15 cellular contexts compared by ENCODE assay signal in the genomic region with DNA sequence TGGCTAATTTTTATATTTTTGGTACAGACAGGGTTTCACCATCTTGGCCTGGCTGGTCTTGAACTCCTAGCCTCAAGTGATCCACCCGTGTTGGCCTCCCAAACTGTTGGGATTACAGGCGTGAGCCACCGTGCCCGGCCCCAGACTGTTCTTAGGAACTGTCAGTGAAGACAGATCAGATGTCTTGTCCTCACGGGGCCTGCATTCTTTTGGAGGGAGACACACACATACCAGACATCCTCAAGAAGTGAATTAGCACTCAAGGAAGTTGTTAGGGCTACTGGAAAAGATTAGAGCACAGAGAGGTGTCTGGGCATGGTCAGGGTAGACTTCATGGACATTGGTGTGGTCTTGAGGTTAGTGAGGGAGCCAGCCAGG. TPM values are rescaled to one million over a fixed set of nuclear protein-coding genes. Genes with fewer than 3 reads are reported as not detected.
A peak's percentile ranks its signal among the peaks of the same experiment; 100 is the strongest.
DNase-seq lines count a peak whose midpoint lies in the region; ATAC-seq, FAIRE-seq and TF ChIP-seq lines count a peak whose summit lies in the region.
"Had no signal": no experiment of that assay in that cellular context is flagged by ENCODE, and none has a peak within 500 bp of the region (broad histone marks: within the 10 kb centered on the region; RNA-seq: fewer than 3 reads in every experiment).

No MANE protein-coding gene starts in this region.

- no peak for FAIRE-seq in kidney (lab: Jason Lieb, UNC)
- FAIRE-seq: TTC549 had no signal

- no peak overlapping the region for H2AFZ ChIP-seq in PC-3 (ENCODE audit: low read length)

- no peak for TF ChIP-seq POLR2A in adrenal gland (IDR thresholded peaks at IDR 0.05)
- no peak for TF ChIP-seq POLR2A in suprapubic skin (IDR thresholded peaks at IDR 0.05)

- peaks cover 60% of the 10 kb centered on the region for H3K4me1 Mint-ChIP-seq in HFFc6 (ENCODE audit: low read depth)

- H3K27me3 ChIP-seq in adrenal gland (no peaks in the 10 kb centered on the region), suprapubic skin (no peaks in the 10 kb centered on the region), PC-3 (ENCODE audit: low read length) (no peaks in the 10 kb centered on the region)

- H3K36me3 ChIP-seq in adrenal gland (replicated peaks in 1 of 2) (no peaks in the 10 kb centered on the region), kidney (ENCODE audit: control insufficient read depth in 1 of 2, insufficient read depth in 2 of 2, low read length in 2 of 2) (no peaks in the 10 kb centered on the region), suprapubic skin (no peaks in the 10 kb centered on the region), PC-3 (ENCODE audit: low read depth, low read length) (no peaks in the 10 kb centered on the region)

- no peaks in the 10 kb centered on the region for H4K20me1 ChIP-seq in PC-3 (ENCODE audit: low read length)

- ATAC-seq in PC-3 = no peak

- no TSS peak for BruUV-seq in PC-3 (replicated peaks; lab: Mats Ljungman, UMichigan)

- intact Hi-C loops in adrenal gland (cut with DNase I) (loop anchor here in 1 of 2 donors (10.0 kb wide), 1 partner anchor 86 kb away; no protein-coding TSS in a partner anchor), kidney (cut with DNase I) (no loop called here), PC-3 (cut with micrococcal nuclease) (no loop called here)

- peak overlapping the region; percentile 28; the same call in 1 of the 2 replicates for H3K4me3 Mint-ChIP-seq in HFFc6
- H3K4me3 Mint-ChIP-seq: activated naive CD4-positive, alpha-beta T cell treated with anti-CD3 and anti-CD28 coated beads, Interleukin-2, amount 10 ng/mL, durations not matched to agents 7 days and 5 days; IgD-negative memory B cell had no signal

- no peak for TF ChIP-seq EP300 in suprapubic skin (IDR thresholded peaks at IDR 0.05)

- no peaks in the 10 kb centered on the region for H3F3A ChIP-seq in PC-3 (ENCODE audit: low read length, unreplicated experiment)

- POLR2A ChIA-PET in PC-3 (lab: Charles Lee; ENCODE audit: unreplicated experiment) = no interaction called here

- H3K79me2 ChIP-seq in PC-3 (ENCODE audit: low read length) = no peaks in the 10 kb centered on the region

- H3K27ac Mint-ChIP-seq in HFFc6 = peak overlapping the region; percentile 97
- H3K27ac Mint-ChIP-seq: activated naive CD4-positive, alpha-beta T cell treated with anti-CD3 and anti-CD28 coated beads, Interleukin-2, amount 10 ng/mL, durations not matched to agents 7 days and 5 days; IgD-negative memory B cell had no signal

- no peak overlapping the region for H3K9ac ChIP-seq in kidney (ENCODE audit: low read length in 2 of 2)
- H3K9ac ChIP-seq in PC-3 (ENCODE audit: low read length) = no peak overlapping the region

- peak overlapping the region in 4 of 5 donors; percentile 58 to 92 (median 89) for H3K27ac ChIP-seq in adrenal gland
- peak overlapping the region in 1 of 2 donors; percentile 92 for H3K27ac ChIP-seq in kidney (ENCODE audit: low read depth in 2 of 2, low read length in 2 of 2)
- peak overlapping the region; percentile 78 for H3K27ac ChIP-seq in suprapubic skin
- no peak overlapping the region; the same call in 1 of the 2 replicates for H3K27ac ChIP-seq in PC-3 (ENCODE audit: low read length)
- no peak overlapping the region for H3K27ac ChIP-seq in substantia nigra (ENCODE audit: low read depth, low read length, poor library complexity, severe bottlenecking)

- H3K36me3 Mint-ChIP-seq in HFFc6 (ENCODE audit: low read depth) = no peaks in the 10 kb centered on the region
- H3K36me3 Mint-ChIP-seq: activated naive CD4-positive, alpha-beta T cell treated with anti-CD3 and anti-CD28 coated beads, Interleukin-2, amount 10 ng/mL, durations not matched to agents 7 days and 5 days had no signal

- no peaks in the 10 kb centered on the region for H3K9me3 Mint-ChIP-seq in HFFc6
- H3K9me3 Mint-ChIP-seq: activated naive CD4-positive, alpha-beta T cell treated with anti-CD3 and anti-CD28 coated beads, Interleukin-2, amount 10 ng/mL, durations not matched to agents 7 days and 5 days; IgD-negative memory B cell had no signal

- H3K9me2 ChIP-seq in PC-3 (replicated peaks; ENCODE audit: low read length) = no peaks in the 10 kb centered on the region

- CTCF ChIA-PET in PC-3 (lab: Charles Lee) = interaction anchor here (1.4 kb wide), 1 partner anchor 10 kb away, joined by 16 read pairs; the partner anchor contains the start of gene LPIN3

- H3K27me3 Mint-ChIP-seq in HFFc6 (ENCODE audit: insufficient read depth) = peaks cover 3% of the 10 kb centered on the region; the same call in 1 of the 2 replicates

- no peak overlapping the region for H3K4me3 ChIP-seq in adrenal gland
- no peak overlapping the region for H3K4me3 ChIP-seq in kidney (ENCODE audit: low read length in 2 of 2)
- no peak overlapping the region for H3K4me3 ChIP-seq in suprapubic skin
- H3K4me3 ChIP-seq in PC-3 (ENCODE audit: low read length) = no peak overlapping the region

- no peak overlapping the region for H3K4me2 ChIP-seq in PC-3 (ENCODE audit: low read length)

- TF ChIP-seq CTCF in HFFc6 (IDR thresholded peaks at IDR 0.05) (no peak), adrenal gland (IDR thresholded peaks at IDR 0.05) (no peak), kidney (IDR thresholded peaks at IDR 0.05; ENCODE audit: borderline replicate concordance, extremely low read depth, insufficient read depth) (no peak), suprapubic skin (IDR thresholded peaks at IDR 0.05) (no peak), PC-3 (conservative IDR thresholded peaks at IDR 0.05; ENCODE audit: low read depth, low read length) (no peak)

- 79 to 91% (median 88%) methylated on average over 5 of the region's 5 CpGs for WGBS in adrenal gland, 4 donors
- WGBS in suprapubic skin = 88% methylated on average over 5 of the region's 5 CpGs

- peak; percentile 34 for DNase-seq in HFFc6
- DNase-seq in adrenal gland = peak in 3 of 7 donors; percentile 16 to 54 (median 17)
- peak; percentile 67 for DNase-seq in kidney
- peak in 1 of 2 donors; percentile 45 for DNase-seq in suprapubic skin (ENCODE audit: low spot score in 2 of 2)
- no peak for DNase-seq in NCI-H524 (lab: John Stamatoyannopoulos, UW)
- DNase-seq in PC-3 = no peak
- DNase-seq in substantia nigra (lab: John Stamatoyannopoulos, UW) = no peak
- DNase-seq in hippocampal formation (lab: John Stamatoyannopoulos, UW) = no peak
- DNase-seq: activated naive CD4-positive, alpha-beta T cell treated with anti-CD3 and anti-CD28 coated beads, Interleukin-2, amount 10 ng/mL, durations not matched to agents 7 days and 5 days; COR-L47; NCI-H146; NCI-H526 treated with DMSO at 0.1 percent for 48 hours had no signal

- H3K9me3 ChIP-seq in adrenal gland (replicated peaks in 1 of 3) (no peaks in the 10 kb centered on the region), kidney (ENCODE audit: control insufficient read depth in 1 of 2, low read length in 2 of 2) (no peaks in the 10 kb centered on the region), suprapubic skin (no peaks in the 10 kb centered on the region), PC-3 (ENCODE audit: low read length) (no peaks in the 10 kb centered on the region)

- H3K4me1 ChIP-seq in adrenal gland (replicated peaks in 1 of 2) = peaks cover 14 to 18% of the 10 kb centered on the region in 2 donors
- H3K4me1 ChIP-seq in kidney (ENCODE audit: control insufficient read depth in 1 of 2, insufficient read depth in 1 of 2, low read depth in 1 of 2, low read length in 2 of 2) = peaks cover 14 to 24% of the 10 kb centered on the region in 2 donors
- H3K4me1 ChIP-seq in suprapubic skin = peaks cover 15% of the 10 kb centered on the region
- H3K4me1 ChIP-seq in PC-3 (ENCODE audit: insufficient read depth, low read length) = peaks cover 16% of the 10 kb centered on the region

RNA-seq across cellular contexts. Expression of gene LPIN3, which starts 10.3 kb away (rescaled TPM):
- total RNA-seq in HFFc6 (2021; fragmentation: NEBNext Ultra II Directional; extraction: Animal tissue kit (Norgen Biotek cat#: 25700)) = 10 to 100 TPM; 11.9 to 14.2 (median 13.2) TPM
- total RNA-seq in adrenal gland = 10 to 100 TPM in 4 of 8 donors, 1 to 10 TPM in 4; 3.0 to 18.2 (median 9.7) TPM
- polyA plus RNA-seq in adrenal gland = 10 to 100 TPM in 2 of 3 donors, 1 to 10 TPM in 1; 1.8 to 49.7 (median 26.1) TPM
- total RNA-seq in kidney = 31.6 TPM
- polyA plus RNA-seq in kidney (ENCODE audit: insufficient read depth, low read depth, low replicate concordance) = 29.4 TPM
- total RNA-seq in suprapubic skin = 100 to 1,000 TPM in 1 of 4 donors, 10 to 100 TPM in 3; 74.6 to 213 (median 85.2) TPM
- total RNA-seq in PC-3 (2014; rRNA removed) = 24.1 and 27.9 TPM in 2 replicates
- polyA plus RNA-seq: IgD-negative memory B cell had no signal

RNA-seq across cellular contexts. Expression of gene ZHX3, which starts 12.8 kb away (rescaled TPM):
- total RNA-seq in HFFc6 (2021; fragmentation: NEBNext Ultra II Directional; extraction: Animal tissue kit (Norgen Biotek cat#: 25700)) = 10 to 100 TPM; 64.1 to 80.1 (median 72.0) TPM
- total RNA-seq in adrenal gland (10 to 100 TPM; 45.6 to 91.1 (median 56.9) TPM), kidney (153 TPM), suprapubic skin (10 to 100 TPM; 19.2 to 32.9 (median 31.4) TPM), PC-3 (2014; rRNA removed) (14.0 and 16.2 TPM in 2 replicates)
- polyA plus RNA-seq in adrenal gland (10 to 100 TPM; 20.7 to 56.5 (median 45.4) TPM), kidney (ENCODE audit: insufficient read depth, low read depth, low replicate concordance) (24.7 TPM)

RNA-seq across cellular contexts. Expression of gene EMILIN3, which starts 36.3 kb away (rescaled TPM):
- total RNA-seq in HFFc6 (2021; fragmentation: NEBNext Ultra II Directional; extraction: Animal tissue kit (Norgen Biotek cat#: 25700)) = not detected
- 1 to 10 TPM in 6 of 8 donors, under 1 TPM in 2; 0.54 to 4.1 (median 1.6) TPM for total RNA-seq in adrenal gland
- polyA plus RNA-seq in adrenal gland = 1 to 10 TPM in 2 of 3 donors, under 1 TPM in 1; 0.42 to 2.7 (median 1.2) TPM
- total RNA-seq in kidney = 0.50 TPM
- polyA plus RNA-seq in kidney (ENCODE audit: insufficient read depth, low read depth, low replicate concordance) = 0.32 TPM
- 1 to 10 TPM; 4.4 to 7.5 (median 5.7) TPM for total RNA-seq in suprapubic skin
- total RNA-seq in PC-3 (2014; rRNA removed) = not detected in 2 replicates
- total RNA-seq: myocyte had no signal
- polyA plus RNA-seq: IgD-negative memory B cell had no signal

Comparison
In these comparisons a context has a peak if more than half of its experiments do, and no peak if none do; other contexts are left out.
1. DNase-seq: peak in HFFc6 (single experiment) and kidney (single experiment); none in NCI-H524 (0 of 2), PC-3 (single experiment), substantia nigra (0 of 49) and hippocampal formation (0 of 2).
2. H3K27ac ChIP-seq: peak in adrenal gland (4 of 5) and suprapubic skin (single experiment); none in PC-3 (single experiment) and substantia nigra (single experiment).